Comparison of ENCODE assay signal across 7 cellular contexts in genomic region chr16:15950869-15951268, GRCh38. TPM values are rescaled to one million over a fixed set of nuclear protein-coding genes. Genes with fewer than 3 reads are reported as not detected.
DNase-seq lines count a peak whose midpoint lies in the region; ATAC-seq and TF ChIP-seq lines count a peak whose summit lies in the region.

No MANE protein-coding gene starts in this region.

- no peak for TF ChIP-seq POLR2A in spleen (IDR thresholded peaks at IDR 0.05)

- POLR2A ChIA-PET in HEK293 (lab: Yijun Ruan, JAX) (interaction anchor here (1.2 kb wide), 1 partner anchor 63 kb away, joined by 5 read pairs; the partner anchor contains the start of gene CEP20), activated B cell treated with CpG ODN at 0.5 μM for 24 hours (lab: Charles Lee) (interaction anchor here (1.1 to 2.8 kb wide), 3 partner anchors 9 to 62 kb away, joined by 6 to 25 read pairs (median 9); partner anchors contain the start of gene CEP20)

- TF ChIP-seq CTCF in HEK293 (tag by site-specific recombination; IDR thresholded peaks at IDR 0.05) (no peak), activated B cell treated with CpG ODN at 0.5 μM for 24 hours (IDR thresholded peaks at IDR 0.05) (no peak), hepatocyte (IDR thresholded peaks at IDR 0.05; ENCODE audit: poor library complexity) (no peak), spleen (IDR thresholded peaks at IDR 0.05 in 8 of 11, conservative IDR thresholded peaks at IDR 0.05 in 3 of 11) (no peak)

- no peaks in the 10 kb centered on the region for H3K9me2 ChIP-seq in hepatocyte (replicated peaks; ENCODE audit: insufficient read depth)

- peak overlapping the region; percentile 91 for H3K4me2 ChIP-seq in hepatocyte

- H2AFZ ChIP-seq in hepatocyte: peak overlapping the region; percentile 51

- no peaks in the 10 kb centered on the region for H4K20me1 ChIP-seq in hepatocyte (ENCODE audit: insufficient read depth, poor library complexity, severe bottlenecking)

- peaks cover 8% of the 10 kb centered on the region for H3K36me3 Mint-ChIP-seq in activated B cell treated with CpG ODN at 0.5 μM for 24 hours (ENCODE audit: low read depth)

- H3K9me3 Mint-ChIP-seq in activated B cell treated with CpG ODN at 0.5 μM for 24 hours: no peaks in the 10 kb centered on the region

- H3K4me1 ChIP-seq in HEK293 (ENCODE audit: control insufficient read depth, insufficient read depth, low read length) (0 out of 2 replicates have a peak, but pooled peaks cover 2% of the 10 kb centered on the region), hepatocyte (ENCODE audit: insufficient read depth) (peaks cover 12% of the 10 kb centered on the region), spleen (peaks cover 19 to 74% (median 53%) of the 10 kb centered on the region in 6 donors)

- CTCF ChIA-PET in HEK293 (lab: Yijun Ruan, JAX): interaction anchor here (1.0 to 1.1 kb wide), 2 partner anchors 11 to 79 kb away, joined by 3 to 4 read pairs; no protein-coding TSS in a partner anchor
- CTCF ChIA-PET in activated B cell treated with CpG ODN at 0.5 μM for 24 hours (lab: Charles Lee): no interaction called here

- no peak for DNase-seq in activated B cell treated with CpG ODN at 0.5 μM for 24 hours
- DNase-seq in hepatocyte (ENCODE audit: low spot score): no peak
- DNase-seq in spleen: no peak
- DNase-seq in NCI-H774 (lab: John Stamatoyannopoulos, UW): no peak
- no peak for DNase-seq in 8988T

- ATAC-seq in activated B cell treated with CpG ODN at 0.5 μM for 24 hours (ENCODE audit: low read depth): no peak
- ATAC-seq in HG03565 (IDR thresholded peaks at IDR 0.05; ENCODE audit: unreplicated experiment): no peak

- H3K4me3 ChIP-seq in HEK293 (ENCODE audit: low read depth, low read length) (peak overlapping the region; percentile 81), hepatocyte (peak overlapping the region; percentile 90), spleen (peak overlapping the region; percentile 41 to 94 (median 74))

- peak overlapping the region; percentile 93 for H3K4me3 Mint-ChIP-seq in activated B cell treated with CpG ODN at 0.5 μM for 24 hours

- no peaks in the 10 kb centered on the region for H3K27me3 Mint-ChIP-seq in activated B cell treated with CpG ODN at 0.5 μM for 24 hours

- H3K36me3 ChIP-seq in HEK293 (ENCODE audit: control insufficient read depth in 2 of 2, insufficient read depth in 1 of 2, low read length in 2 of 2): no peaks in the 10 kb centered on the region
- no peaks in the 10 kb centered on the region for H3K36me3 ChIP-seq in hepatocyte (replicated peaks; ENCODE audit: insufficient read depth, low read depth)
- no peaks in the 10 kb centered on the region for H3K36me3 ChIP-seq in spleen

- intact Hi-C loops in activated B cell treated with CpG ODN at 0.5 μM for 24 hours (cut with micrococcal nuclease): loop anchor here (1.0 kb wide), 3 partner anchors 10 to 63 kb away; partner anchors contain the start of gene CEP20
- intact Hi-C loops in spleen (cut with DNase I; ENCODE audit: low total_unique reads): loop anchor here (10.0 kb wide), 1 partner anchor 56 kb away; no protein-coding TSS in a partner anchor

- H3K79me2 ChIP-seq in hepatocyte: peaks cover 51% of the 10 kb centered on the region

- H3K27me3 ChIP-seq in hepatocyte: no peaks in the 10 kb centered on the region
- H3K27me3 ChIP-seq in spleen (replicated peaks in 1 of 7): no peaks in the 10 kb centered on the region

- peaks cover 47% of the 10 kb centered on the region for H3K4me1 Mint-ChIP-seq in activated B cell treated with CpG ODN at 0.5 μM for 24 hours

- peak overlapping the region; percentile 85; the same call in 1 of the 2 replicates for H3K27ac ChIP-seq in HEK293 (ENCODE audit: extremely low read depth, low read depth, low read length)
- H3K27ac ChIP-seq in hepatocyte: peak overlapping the region; percentile 3
- peak overlapping the region in 7 of 8 donors; percentile 81 to 93 (median 87) for H3K27ac ChIP-seq in spleen

- H3K27ac Mint-ChIP-seq in activated B cell treated with CpG ODN at 0.5 μM for 24 hours: peak overlapping the region; percentile 91

- H3K9me3 ChIP-seq in HEK293 (ENCODE audit: control insufficient read depth, insufficient read depth, low read depth, low read length) (no peaks in the 10 kb centered on the region), hepatocyte (ENCODE audit: low read depth) (no peaks in the 10 kb centered on the region), spleen (no peaks in the 10 kb centered on the region)

TF ChIP-seq in HEK293, 187 proteins besides CTCF, POLR2A, EP300 and RAD21:
- no peak for TF ChIP-seq ZNF670 (tag by site-specific recombination; IDR thresholded peaks at IDR 0.05; ENCODE audit: low read depth)
- peak; percentile 53; the same call in 1 of the 2 replicates for TF ChIP-seq SCRT1 (tag by site-specific recombination; IDR thresholded peaks at IDR 0.05; ENCODE audit: borderline replicate concordance)
- no peak for TF ChIP-seq ZNF16 (tag by site-specific recombination; IDR thresholded peaks at IDR 0.05; ENCODE audit: low read depth)
- TF ChIP-seq PRDM1 (tag by site-specific recombination; IDR thresholded peaks at IDR 0.05): 0 out of 2 replicates have a peak, but pooled peaks have one; percentile 12

RNA-seq across cellular contexts. Expression of gene ABCC1, which starts 1.5 kb away (rescaled TPM):
- total RNA-seq in activated B cell treated with CpG ODN at 0.5 μM for 24 hours (46.5 and 49.8 TPM in 2 replicates), hepatocyte (7.0 and 7.3 TPM in 2 replicates), spleen (10 to 100 TPM; 48.8 to 65.7 (median 53.6) TPM)
- polyA plus RNA-seq in hepatocyte (7.1 and 9.3 TPM in 2 replicates), spleen (10 to 100 TPM in 1 of 3 donors, 1 to 10 TPM in 2; 7.8 to 12.4 (median 10.0) TPM)

Comparison
In these comparisons a context has a peak if more than half of its experiments do, and no peak if none do; other contexts are left out.
1. H3K27ac ChIP-seq: peak in every context shown above with its lines; median percentile 87 in spleen; 85 in HEK293; 3 in hepatocyte.